Comparison of ENCODE assay signal across 9 cellular contexts in genomic region chr4:27010334-27010940, GRCh38.
DNase-seq lines count a peak whose midpoint lies in the region; ATAC-seq, FAIRE-seq and TF ChIP-seq lines count a peak whose summit lies in the region.
"Had no signal": no experiment of that assay in that cellular context is flagged by ENCODE, and none has a peak within 500 bp of the region (broad histone marks: within the 10 kb centered on the region; RNA-seq: fewer than 3 reads in every experiment).

No MANE protein-coding gene starts in this region.

- no peaks in the 10 kb centered on the region for H3K9me3 Mint-ChIP-seq in activated T-helper 17 cell treated with anti-CD3 and anti-CD28 coated beads, Interleukin-2, amount 50 U/mL, for 72 hours

- H3K36me3 ChIP-seq in Peyer's patch (no peaks in the 10 kb centered on the region), parathyroid adenoma (ENCODE audit: control insufficient read depth, insufficient read depth, low read length) (no peaks in the 10 kb centered on the region)

- ATAC-seq in GM21390 (IDR thresholded peaks at IDR 0.05; ENCODE audit: unreplicated experiment), result peak; percentile 73
- peak; percentile 61 for ATAC-seq in activated T-helper 17 cell treated with anti-CD3 and anti-CD28 coated beads, Interleukin-2, amount 50 U/mL, for 72 hours (replicated peaks)
- peak; percentile 87 for ATAC-seq in foreskin keratinocyte

- H3K4me3 Mint-ChIP-seq in activated T-helper 17 cell treated with anti-CD3 and anti-CD28 coated beads, Interleukin-2, amount 50 U/mL, for 72 hours, result no peak overlapping the region
- H3K4me3 Mint-ChIP-seq: activated naive CD8-positive, alpha-beta T cell had no signal

- H3K4me1 ChIP-seq in Peyer's patch (peaks cover 0 to 4% (median 0%) of the 10 kb centered on the region in 4 donors), foreskin keratinocyte (no peaks in the 10 kb centered on the region), parathyroid adenoma (no peaks in the 10 kb centered on the region)

- H3K4me1 Mint-ChIP-seq in activated T-helper 17 cell treated with anti-CD3 and anti-CD28 coated beads, Interleukin-2, amount 50 U/mL, for 72 hours, result no peaks in the 10 kb centered on the region

- H2AFZ ChIP-seq in parathyroid adenoma, result no peak overlapping the region

- no peak overlapping the region for H3K27ac ChIP-seq in Peyer's patch
- no peak overlapping the region for H3K27ac ChIP-seq in foreskin keratinocyte
- no peak overlapping the region for H3K27ac ChIP-seq in parathyroid adenoma

- H3K4me2 ChIP-seq in parathyroid adenoma (ENCODE audit: low read length), result no peak overlapping the region

- FAIRE-seq in urothelium cell line (lab: Jason Lieb, UNC), result no peak

- TF ChIP-seq CTCF in Peyer's patch (IDR thresholded peaks at IDR 0.05) (peak; percentile 77 to 95 (median 88)), foreskin keratinocyte (conservative IDR thresholded peaks at IDR 0.05) (peak; percentile 89), parathyroid adenoma (IDR thresholded peaks at IDR 0.05) (peak; percentile 70)

- no peaks in the 10 kb centered on the region for H3K9me3 ChIP-seq in Peyer's patch
- no peaks in the 10 kb centered on the region for H3K9me3 ChIP-seq in parathyroid adenoma (ENCODE audit: control insufficient read depth, low read length)

- H3K9ac ChIP-seq in parathyroid adenoma, result no peak overlapping the region

- H3K4me3 ChIP-seq in Peyer's patch, result no peak overlapping the region
- no peak overlapping the region for H3K4me3 ChIP-seq in parathyroid adenoma (ENCODE audit: low read depth, low read length)

- no peaks in the 10 kb centered on the region for H3K79me2 ChIP-seq in parathyroid adenoma

- H3K27me3 ChIP-seq in Peyer's patch, result no peaks in the 10 kb centered on the region
- H3K27me3 ChIP-seq in foreskin keratinocyte, result no peaks in the 10 kb centered on the region
- H3K27me3 ChIP-seq in parathyroid adenoma (ENCODE audit: control insufficient read depth, insufficient read depth, low read length), result no peaks in the 10 kb centered on the region

- peaks cover 62% of the 10 kb centered on the region for H3K36me3 Mint-ChIP-seq in activated T-helper 17 cell treated with anti-CD3 and anti-CD28 coated beads, Interleukin-2, amount 50 U/mL, for 72 hours (ENCODE audit: low read depth)

- H3K27me3 Mint-ChIP-seq in activated T-helper 17 cell treated with anti-CD3 and anti-CD28 coated beads, Interleukin-2, amount 50 U/mL, for 72 hours, result no peaks in the 10 kb centered on the region
- H3K27me3 Mint-ChIP-seq: activated naive CD8-positive, alpha-beta T cell had no signal

- DNase-seq in D341Med (ENCODE audit: low spot score), result peak; percentile 62
- DNase-seq in HT1080 (ENCODE audit: low read depth), result peak; percentile 55
- DNase-seq in Peyer's patch, result peak; percentile 31 to 79 (median 61)
- peak; percentile 12 to 27 for DNase-seq in foreskin keratinocyte
- peak; percentile 20 for DNase-seq in urothelium cell line (ENCODE audit: low spot score)

- TF ChIP-seq POLR2A in Peyer's patch (IDR thresholded peaks at IDR 0.05), result no peak

- peak overlapping the region; percentile 58 for H3K27ac Mint-ChIP-seq in activated T-helper 17 cell treated with anti-CD3 and anti-CD28 coated beads, Interleukin-2, amount 50 U/mL, for 72 hours
- H3K27ac Mint-ChIP-seq: activated naive CD8-positive, alpha-beta T cell had no signal
